8 cellular contexts compared by ENCODE assay signal in genomic region chr1:31957701-31958674, GRCh38. TPM values are rescaled to one million over a fixed set of nuclear protein-coding genes. Genes with fewer than 3 reads are reported as not detected.
DNase-seq lines count a peak whose midpoint lies in the region; ATAC-seq and TF ChIP-seq lines count a peak whose summit lies in the region.

No MANE protein-coding gene starts in this region.

- H3K4me3 ChIP-seq in GM12865 (ENCODE audit: low read depth, low read length) = peak overlapping the region; percentile 12; the same call in 1 of the 2 replicates

- no peak for TF ChIP-seq CTCF in GM12865 (IDR thresholded peaks at IDR 0.05; ENCODE audit: insufficient read depth, low read depth, low read length, missing control alignments)

- ATAC-seq in activated naive CD4-positive, alpha-beta T cell treated with anti-CD3 and anti-CD28 coated beads, Interleukin-2, amount 50 U/mL, for 72 hours = peak; percentile 71 to 76
- ATAC-seq in HG03460 (IDR thresholded peaks at IDR 0.05; ENCODE audit: unreplicated experiment) (no peak), GM21367 (IDR thresholded peaks at IDR 0.05; ENCODE audit: unreplicated experiment) (no peak)

- H3K9me3 Mint-ChIP-seq in activated naive CD4-positive, alpha-beta T cell treated with anti-CD3 and anti-CD28 coated beads, Interleukin-2, amount 50 U/mL, for 72 hours = no peaks in the 10 kb centered on the region

- H3K27ac Mint-ChIP-seq in activated naive CD4-positive, alpha-beta T cell treated with anti-CD3 and anti-CD28 coated beads, Interleukin-2, amount 50 U/mL, for 72 hours = peak overlapping the region; percentile 91 to 95

- DNase-seq in GM12865 (ENCODE audit: low read depth) (peak; percentile 89), NOMO-1 (lab: John Stamatoyannopoulos, UW; ENCODE audit: unreplicated experiment in 2 of 2) (peak; percentile 46 to 76), COLO668 (lab: John Stamatoyannopoulos, UW; ENCODE audit: unreplicated experiment) (no peak), NCI-H1048 (lab: John Stamatoyannopoulos, UW) (no peak)
- peak; percentile 59 to 66 for DNase-seq in activated naive CD4-positive, alpha-beta T cell treated with anti-CD3 and anti-CD28 coated beads, Interleukin-2, amount 50 U/mL, for 72 hours (ENCODE audit: low spot score in 2 of 2)
- peak; percentile 38 for DNase-seq in stimulated activated CD4-positive, alpha-beta T cell treated with anti-CD3 and anti-CD28 coated beads, Interleukin-12 subunit alpha, Interleukin-12 subunit beta, amount 100 ng/mL, for 4 hours

- H3K36me3 Mint-ChIP-seq in activated naive CD4-positive, alpha-beta T cell treated with anti-CD3 and anti-CD28 coated beads, Interleukin-2, amount 50 U/mL, for 72 hours = no peaks in the 10 kb centered on the region

RNA-seq across cellular contexts. Expression of gene PTP4A2, which starts 19.8 kb away (rescaled TPM):
- 100 to 1,000 TPM; 216 to 408 TPM for total RNA-seq in activated naive CD4-positive, alpha-beta T cell treated with anti-CD3 and anti-CD28 coated beads, Interleukin-2, amount 50 U/mL, for 72 hours

RNA-seq across cellular contexts. Expression of gene KHDRBS1, which starts 55.7 kb away (rescaled TPM):
- 100 to 1,000 TPM; 159 to 210 TPM for total RNA-seq in activated naive CD4-positive, alpha-beta T cell treated with anti-CD3 and anti-CD28 coated beads, Interleukin-2, amount 50 U/mL, for 72 hours

Comparison
In these comparisons a context has a peak if more than half of its experiments do, and no peak if none do; other contexts are left out.
1. DNase-seq: peak in GM12865 (single experiment), NOMO-1 (2 of 2), activated naive CD4-positive, alpha-beta T cell treated with anti-CD3 and anti-CD28 coated beads, Interleukin-2, amount 50 U/mL, for 72 hours (2 of 2) and stimulated activated CD4-positive, alpha-beta T cell treated with anti-CD3 and anti-CD28 coated beads, Interleukin-12 subunit alpha, Interleukin-12 subunit beta, amount 100 ng/mL, for 4 hours (single experiment); none in COLO668 (single experiment) and NCI-H1048 (single experiment).
2. ATAC-seq: peak in activated naive CD4-positive, alpha-beta T cell treated with anti-CD3 and anti-CD28 coated beads, Interleukin-2, amount 50 U/mL, for 72 hours (2 of 2); none in HG03460 (single experiment) and GM21367 (single experiment).